In the genomic region with DNA sequence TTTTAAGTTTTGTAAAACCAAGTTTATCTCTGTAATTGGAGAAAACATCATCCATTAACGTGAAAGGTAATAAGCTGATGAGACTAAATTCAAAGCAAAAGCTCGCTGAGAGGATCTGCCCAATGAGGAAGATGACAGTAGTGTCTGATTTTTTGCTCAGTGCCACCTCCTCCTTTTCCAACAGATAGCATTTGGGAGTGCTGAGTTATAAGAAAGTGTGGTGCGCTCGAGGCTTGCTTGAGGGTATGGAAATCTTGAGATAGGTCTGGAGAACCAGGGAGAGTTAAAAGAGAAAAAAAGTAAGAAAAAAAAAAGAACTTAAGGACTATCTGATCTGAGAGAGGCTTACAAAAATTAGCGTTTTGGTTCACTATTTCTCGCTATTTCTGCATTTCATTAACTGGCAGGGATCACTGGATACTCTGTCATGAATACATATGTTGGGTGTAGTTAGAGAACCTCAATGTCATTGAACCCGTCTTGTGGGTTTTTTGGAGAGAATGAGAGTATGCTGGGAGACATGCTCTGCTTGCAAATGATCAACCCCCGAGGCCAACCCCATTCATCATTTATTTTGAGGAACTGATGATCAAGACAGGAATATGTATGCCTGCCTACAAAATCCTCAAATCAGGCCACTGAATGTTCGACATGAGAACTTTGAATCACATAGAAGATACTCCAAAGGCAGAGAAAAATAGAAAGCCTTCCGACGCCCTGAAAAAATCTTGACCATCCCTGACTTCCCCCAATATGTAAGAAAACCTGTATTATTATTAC, we compare ENCODE assay signal across 8 cellular contexts.
DNase-seq lines count a peak whose midpoint lies in the region; TF ChIP-seq lines count a peak whose summit lies in the region.

No MANE protein-coding gene starts in this region.

- peak overlapping the region; percentile 95 for H2AFZ ChIP-seq in Loucy (ENCODE audit: low read length)

- peak overlapping the region; percentile 99 for H3K4me3 Mint-ChIP-seq in nephron progenitor cell

- peaks cover 5% of the 10 kb centered on the region; the same call in 1 of the 2 replicates for H3F3A ChIP-seq in Loucy (ENCODE audit: low read depth)

- H3K9me2 ChIP-seq in Loucy (replicated peaks; ENCODE audit: low read depth, low read length): no peaks in the 10 kb centered on the region

- H3K9ac ChIP-seq in Loucy (ENCODE audit: low read depth, low read length, poor library complexity, severe bottlenecking): peak overlapping the region; percentile 70

- H3K27ac ChIP-seq in C4-2B (peak overlapping the region; percentile 87; the same call in 1 of the 2 replicates), cingulate gyrus (ENCODE audit: low read depth, low read length) (peak overlapping the region; percentile 92)

- H3K4me2 ChIP-seq in Loucy (ENCODE audit: low read depth, low read length, poor library complexity, severe bottlenecking): peak overlapping the region; percentile 63

- H3K4me1 Mint-ChIP-seq in nephron progenitor cell: peaks cover 32% of the 10 kb centered on the region

- no peaks in the 10 kb centered on the region for H3K9me3 Mint-ChIP-seq in nephron progenitor cell

- no peaks in the 10 kb centered on the region for H3K36me3 ChIP-seq in Loucy (ENCODE audit: insufficient read depth, low read length)

- H3K27ac Mint-ChIP-seq in nephron progenitor cell: peak overlapping the region; percentile 44

- no peaks in the 10 kb centered on the region for H3K27me3 Mint-ChIP-seq in nephron progenitor cell (ENCODE audit: low read depth, poor library complexity)

- H3K9me3 ChIP-seq in Loucy (ENCODE audit: insufficient read depth, low read depth, low read length): no peaks in the 10 kb centered on the region

- peak overlapping the region; percentile 90 for H3K4me3 ChIP-seq in Loucy (ENCODE audit: low read length, poor library complexity, severe bottlenecking)

- H3K36me3 Mint-ChIP-seq in nephron progenitor cell (ENCODE audit: low read depth): peaks cover 19% of the 10 kb centered on the region

- H3K79me2 ChIP-seq in Loucy (ENCODE audit: insufficient read depth, low read length): peaks cover 38% of the 10 kb centered on the region

- H3K4me1 ChIP-seq in Loucy (ENCODE audit: insufficient read depth, low read length, poor library complexity, severe bottlenecking): peaks cover 30% of the 10 kb centered on the region

- peaks cover 23% of the 10 kb centered on the region for H4K20me1 ChIP-seq in Loucy (ENCODE audit: insufficient read depth, low read length, poor library complexity, severe bottlenecking)

- H3K27me3 ChIP-seq in Loucy (ENCODE audit: insufficient read depth, low read length, poor library complexity, severe bottlenecking): no peaks in the 10 kb centered on the region

- no peak for TF ChIP-seq CTCF in C4-2B (conservative IDR thresholded peaks at IDR 0.05)
- no peak for TF ChIP-seq CTCF in Loucy (conservative IDR thresholded peaks at IDR 0.05; ENCODE audit: low read length)
- TF ChIP-seq CTCF in nephron progenitor cell (IDR thresholded peaks at IDR 0.05): no peak

- no peak for DNase-seq in nephron progenitor cell
- DNase-seq in amygdala (lab: John Stamatoyannopoulos, UW): no peak
- DNase-seq in NCI-H128 (lab: John Stamatoyannopoulos, UW; ENCODE audit: unreplicated experiment): no peak
- no peak for DNase-seq in effector CD4-positive, alpha-beta T cell
- DNase-seq in activated effector memory CD4-positive, alpha-beta T cell treated with Interleukin-2 at 50 U/mL for 16 hours: no peak
